ENCODE assay signal across 16 cellular contexts in genomic region chr14:102158797-102159196, GRCh38.
"Had no signal": no experiment of that assay in that cellular context is flagged by ENCODE, and none has a peak within 500 bp of the region (broad histone marks: within the 10 kb centered on the region; RNA-seq: fewer than 3 reads in every experiment).

No MANE protein-coding gene starts in this region.

- H3K27me3 ChIP-seq: stomach had no signal

- ATAC-seq: left cardiac atrium, natural killer cell had no signal

- H3K36me3 Mint-ChIP-seq: natural killer cell had no signal

- H3K9me3 ChIP-seq: stomach had no signal

- H3K27me3 Mint-ChIP-seq: activated naive CD4-positive, alpha-beta T cell treated with anti-CD3 and anti-CD28 coated beads, Interleukin-2, amount 10 ng/mL, durations not matched to agents 7 days and 5 days; type B pancreatic cell had no signal

- DNase-seq: activated CD4-positive, alpha-beta T cell treated with anti-CD3 and anti-CD28 coated beads, Interleukin-2, amount 50 U/mL, for 1 hour; activated CD4-positive, CD25-positive, alpha-beta regulatory T cell; activated naive CD4-positive, alpha-beta T cell treated with anti-CD3 and anti-CD28 coated beads, Interleukin-2, amount 10 ng/mL, durations not matched to agents 7 days and 5 days; amniotic stem cell; endodermal cell; foreskin fibroblast; left cardiac atrium; mesendoderm; natural killer cell; occipital lobe; posterior cingulate gyrus; retina; stomach had no signal

- H3K27ac ChIP-seq: epithelial cell of prostate, SK-N-MC, stomach had no signal

- H3K9me3 Mint-ChIP-seq: activated naive CD4-positive, alpha-beta T cell treated with anti-CD3 and anti-CD28 coated beads, Interleukin-2, amount 10 ng/mL, durations not matched to agents 7 days and 5 days; endodermal cell; natural killer cell; type B pancreatic cell had no signal

- H3K27ac Mint-ChIP-seq: activated naive CD4-positive, alpha-beta T cell treated with anti-CD3 and anti-CD28 coated beads, Interleukin-2, amount 10 ng/mL, durations not matched to agents 7 days and 5 days; endodermal cell; type B pancreatic cell had no signal

- H3K4me3 Mint-ChIP-seq: activated naive CD4-positive, alpha-beta T cell treated with anti-CD3 and anti-CD28 coated beads, Interleukin-2, amount 10 ng/mL, durations not matched to agents 7 days and 5 days; endodermal cell; natural killer cell; type B pancreatic cell had no signal

- H3K4me3 ChIP-seq: SK-N-MC, stomach had no signal
